ENCODE assay signal across 9 cellular contexts in the genomic region with DNA sequence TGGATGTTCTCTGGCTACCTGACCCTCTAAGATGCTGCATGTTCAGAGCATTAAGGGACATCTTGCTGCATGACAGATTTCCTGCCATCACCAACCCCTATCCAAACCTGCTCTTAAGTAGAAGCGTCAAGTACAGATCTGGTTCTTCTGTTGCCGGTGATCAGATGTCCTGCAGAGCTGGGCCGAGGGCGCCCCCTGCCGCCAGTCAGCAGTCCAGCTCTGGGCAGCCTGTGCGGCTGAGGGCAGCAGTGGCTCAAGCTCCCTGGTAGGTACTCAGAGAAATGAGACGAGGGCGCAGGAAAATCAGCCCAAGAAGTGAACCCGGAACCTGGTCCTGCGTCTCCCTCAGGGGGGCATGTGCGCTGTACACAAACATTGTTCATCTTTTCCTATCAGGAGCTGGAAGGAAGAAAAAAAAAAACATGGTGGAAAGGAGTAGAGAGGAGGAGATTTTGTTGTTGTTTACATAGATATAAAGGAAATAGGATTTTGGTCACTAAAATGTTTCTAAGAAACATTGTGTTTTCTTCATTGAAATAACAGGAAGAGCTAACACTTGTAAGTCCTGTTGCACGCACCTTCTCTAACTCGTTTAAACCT.
DNase-seq lines count a peak whose midpoint lies in the region; ATAC-seq and TF ChIP-seq lines count a peak whose summit lies in the region.
"Had no signal": no experiment of that assay in that cellular context is flagged by ENCODE, and none has a peak within 500 bp of the region (broad histone marks: within the 10 kb centered on the region; RNA-seq: fewer than 3 reads in every experiment).

No MANE protein-coding gene starts in this region.

- H2AFZ ChIP-seq in smooth muscle cell (ENCODE audit: low read depth): no peak overlapping the region

- H3K9me3 Mint-ChIP-seq in activated T-cell treated with anti-CD3 and anti-CD28 coated beads, Interleukin-2, amount 50 U/mL, for 24 hours: no peaks in the 10 kb centered on the region

- no peak overlapping the region for H3K9ac ChIP-seq in BLaER1 treated with 17β-estradiol and CSF1 and Interleukin-3, amounts not matched to agents 10 nM and 100 nM
- H3K9ac ChIP-seq in smooth muscle cell (ENCODE audit: low read depth): no peak overlapping the region

- H3K27me3 ChIP-seq in BLaER1 treated with 17β-estradiol and CSF1 and Interleukin-3, amounts not matched to agents 10 nM and 100 nM: 0 out of 22 replicates have a peak, but pooled peaks cover 0 to 3% (median 0%) of the 10 kb centered on the region in 11 experiments
- H3K27me3 ChIP-seq in left ventricle myocardium inferior (ENCODE audit: low read depth) (peaks cover 80% of the 10 kb centered on the region), smooth muscle cell (ENCODE audit: low read depth) (no peaks in the 10 kb centered on the region)

- H4K20me1 ChIP-seq in BLaER1 treated with 17β-estradiol and CSF1 and Interleukin-3, amounts not matched to agents 10 nM and 100 nM: no peaks in the 10 kb centered on the region
- H4K20me1 ChIP-seq in smooth muscle cell (ENCODE audit: low read depth): no peaks in the 10 kb centered on the region

- no peaks in the 10 kb centered on the region for H3K36me3 ChIP-seq in BLaER1 treated with 17β-estradiol and CSF1 and Interleukin-3, amounts not matched to agents 10 nM and 100 nM
- no peaks in the 10 kb centered on the region for H3K36me3 ChIP-seq in left ventricle myocardium inferior
- no peaks in the 10 kb centered on the region for H3K36me3 ChIP-seq in smooth muscle cell (ENCODE audit: low read depth)

- ATAC-seq in GM18519 (IDR thresholded peaks at IDR 0.05; ENCODE audit: low FRiP score, unreplicated experiment): peak; percentile 80
- ATAC-seq in HG03025 (IDR thresholded peaks at IDR 0.05; ENCODE audit: low FRiP score, unreplicated experiment): peak; percentile 79

- H3K9me3 ChIP-seq in BLaER1 treated with 17β-estradiol and CSF1 and Interleukin-3, amounts not matched to agents 10 nM and 100 nM (replicated peaks in 1 of 11): 0 out of 22 replicates have a peak, but pooled peaks cover 0 to 3% (median 0%) of the 10 kb centered on the region in 11 experiments
- no peaks in the 10 kb centered on the region for H3K9me3 ChIP-seq in left ventricle myocardium inferior (replicated peaks)
- H3K9me3 ChIP-seq in smooth muscle cell (replicated peaks; ENCODE audit: low read depth): no peaks in the 10 kb centered on the region

- peak overlapping the region in 10 of 11 experiments; percentile 62 to 79 (median 74); a peak in 17 of 22 replicates for H3K4me2 ChIP-seq in BLaER1 treated with 17β-estradiol and CSF1 and Interleukin-3, amounts not matched to agents 10 nM and 100 nM
- H3K4me2 ChIP-seq in smooth muscle cell: no peak overlapping the region

- intact Hi-C loops in left ventricle myocardium inferior (cut with micrococcal nuclease): no loop called here

- no peak overlapping the region for H3K27ac Mint-ChIP-seq in activated T-cell treated with anti-CD3 and anti-CD28 coated beads, Interleukin-2, amount 50 U/mL, for 24 hours

- H3K27ac ChIP-seq in BLaER1 treated with 17β-estradiol and CSF1 and Interleukin-3, amounts not matched to agents 10 nM and 100 nM: peak overlapping the region in 3 of 11 experiments; percentile 11 to 73 (median 72); a peak in 3 of 22 replicates
- H3K27ac ChIP-seq in left ventricle myocardium inferior (replicated peaks) (no peak overlapping the region), smooth muscle cell (ENCODE audit: low read depth) (no peak overlapping the region)
- H3K27ac ChIP-seq: SK-N-MC had no signal

- peaks cover 56% of the 10 kb centered on the region for H3K27me3 Mint-ChIP-seq in activated T-cell treated with anti-CD3 and anti-CD28 coated beads, Interleukin-2, amount 50 U/mL, for 24 hours

- no peaks in the 10 kb centered on the region for H3F3A ChIP-seq in smooth muscle cell (ENCODE audit: low read depth)

- TF ChIP-seq CTCF in left ventricle myocardium inferior (IDR thresholded peaks at IDR 0.05; ENCODE audit: borderline replicate concordance) (peak; percentile 47), smooth muscle cell (IDR thresholded peaks at IDR 0.05; ENCODE audit: borderline replicate concordance, insufficient read depth, poor library complexity, severe bottlenecking) (peak; percentile 94)

- no peaks in the 10 kb centered on the region for H3K4me1 Mint-ChIP-seq in activated T-cell treated with anti-CD3 and anti-CD28 coated beads, Interleukin-2, amount 50 U/mL, for 24 hours (ENCODE audit: low read depth)

- no peak overlapping the region for H3K4me3 ChIP-seq in BLaER1 treated with 17β-estradiol and CSF1 and Interleukin-3, amounts not matched to agents 10 nM and 100 nM
- H3K4me3 ChIP-seq in left ventricle myocardium inferior (no peak overlapping the region), smooth muscle cell (no peak overlapping the region)
- H3K4me3 ChIP-seq: SK-N-MC had no signal

- H3K36me3 Mint-ChIP-seq in activated T-cell treated with anti-CD3 and anti-CD28 coated beads, Interleukin-2, amount 50 U/mL, for 24 hours (ENCODE audit: low read depth): no peaks in the 10 kb centered on the region

- 39% methylated on average over 13 of the region's 13 CpGs for WGBS in smooth muscle cell (ENCODE audit: low lambda C conversion rate)

- no peak overlapping the region for H3K4me3 Mint-ChIP-seq in activated T-cell treated with anti-CD3 and anti-CD28 coated beads, Interleukin-2, amount 50 U/mL, for 24 hours

- no peaks in the 10 kb centered on the region for H3K79me2 ChIP-seq in smooth muscle cell (ENCODE audit: low read depth)

- DNase-seq in NCI-H446 (lab: John Stamatoyannopoulos, UW) (peak; percentile 14 to 70), left ventricle myocardium inferior (no peak), smooth muscle cell (lab: John Stamatoyannopoulos, UW; ENCODE audit: unreplicated experiment) (peak; percentile 29), cerebellar nuclear complex (lab: John Stamatoyannopoulos, UW) (no peak)
- peak; percentile 42 for DNase-seq in activated T-cell treated with anti-CD3 and anti-CD28 coated beads, Interleukin-2, amount 50 U/mL, for 24 hours

- peaks cover 31 to 47% (median 37%) of the 10 kb centered on the region in 10 experiments for H3K4me1 ChIP-seq in BLaER1 treated with 17β-estradiol and CSF1 and Interleukin-3, amounts not matched to agents 10 nM and 100 nM
- H3K4me1 ChIP-seq in left ventricle myocardium inferior (no peaks in the 10 kb centered on the region), smooth muscle cell (ENCODE audit: low read depth) (no peaks in the 10 kb centered on the region)

Comparison
In these comparisons a context has a peak if more than half of its experiments do, and no peak if none do; other contexts are left out.
1. DNase-seq: peak in NCI-H446 (2 of 2), activated T-cell treated with anti-CD3 and anti-CD28 coated beads, Interleukin-2, amount 50 U/mL, for 24 hours (single experiment) and smooth muscle cell (single experiment); none in left ventricle myocardium inferior (single experiment) and cerebellar nuclear complex (0 of 2).